Comparison of ENCODE assay signal across 25 cellular contexts in the genomic region with DNA sequence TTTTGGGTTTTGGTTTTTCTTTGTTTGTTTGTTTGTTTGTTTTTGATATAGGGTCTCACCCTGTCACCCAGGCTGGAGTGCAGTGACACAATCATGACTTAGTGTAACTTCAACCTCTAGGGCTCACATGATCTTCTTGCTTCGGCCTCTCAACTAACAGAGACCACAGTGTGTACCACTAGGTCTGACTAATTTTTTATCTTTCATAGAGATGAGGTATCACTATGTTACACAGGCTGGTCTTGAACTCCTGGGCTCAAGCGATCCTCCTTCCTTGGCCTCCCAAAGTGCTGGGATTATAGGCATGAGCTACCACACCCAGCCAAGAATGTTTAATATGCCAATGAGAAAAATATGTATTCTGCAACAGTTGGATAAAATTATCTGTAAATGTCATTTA.
"Had no signal": no experiment of that assay in that cellular context is flagged by ENCODE, and none has a peak within 500 bp of the region (broad histone marks: within the 10 kb centered on the region; RNA-seq: fewer than 3 reads in every experiment).

No MANE protein-coding gene starts in this region.

- FAIRE-seq: endothelial cell of umbilical vein had no signal

- H3K9me3 ChIP-seq: colonic mucosa, esophagus muscularis mucosa, esophagus squamous epithelium, gastrocnemius medialis, gastroesophageal sphincter, heart left ventricle, heart right ventricle had no signal

- H3K27me3 ChIP-seq: colonic mucosa, dorsolateral prefrontal cortex, esophagus muscularis mucosa, esophagus squamous epithelium, gastrocnemius medialis, gastroesophageal sphincter, heart left ventricle, heart right ventricle had no signal

- H3K27ac ChIP-seq: colonic mucosa, coronary artery, dorsolateral prefrontal cortex, epithelial cell of prostate, esophagus muscularis mucosa, esophagus squamous epithelium, foreskin keratinocyte, gastrocnemius medialis, gastroesophageal sphincter, heart left ventricle, heart right ventricle had no signal

- H3K36me3 ChIP-seq: colonic mucosa, esophagus muscularis mucosa, esophagus squamous epithelium, gastrocnemius medialis, gastroesophageal sphincter, heart left ventricle, heart right ventricle had no signal

- H3K4me1 ChIP-seq: colonic mucosa, esophagus muscularis mucosa, esophagus squamous epithelium, foreskin keratinocyte, gastrocnemius medialis, gastroesophageal sphincter, heart left ventricle, heart right ventricle had no signal

- DNase-seq: colonic mucosa; cortex of kidney; dermis blood vessel endothelial cell; dorsolateral prefrontal cortex; effector CD4-positive, alpha-beta T cell; effector CD8-positive, alpha-beta T cell; effector memory CD4-positive, alpha-beta T cell; effector memory CD8-positive, alpha-beta T cell; endodermal cell; erythroblast; esophagus squamous epithelium; foreskin fibroblast; foreskin keratinocyte; foreskin melanocyte; gastrocnemius medialis; glutamatergic neuron; head of caudate nucleus; heart left ventricle; heart right ventricle had no signal

- ATAC-seq: effector memory CD8-positive, alpha-beta T cell; esophagus mucosa; foreskin keratinocyte; gastrocnemius medialis; gastroesophageal sphincter; heart left ventricle; heart right ventricle had no signal

- H3K4me3 ChIP-seq: colonic mucosa, coronary artery, dorsolateral prefrontal cortex, esophagus muscularis mucosa, esophagus squamous epithelium, gastrocnemius medialis, gastroesophageal sphincter, heart left ventricle, heart right ventricle had no signal
